13 cellular contexts compared by ENCODE assay signal in the genomic region with DNA sequence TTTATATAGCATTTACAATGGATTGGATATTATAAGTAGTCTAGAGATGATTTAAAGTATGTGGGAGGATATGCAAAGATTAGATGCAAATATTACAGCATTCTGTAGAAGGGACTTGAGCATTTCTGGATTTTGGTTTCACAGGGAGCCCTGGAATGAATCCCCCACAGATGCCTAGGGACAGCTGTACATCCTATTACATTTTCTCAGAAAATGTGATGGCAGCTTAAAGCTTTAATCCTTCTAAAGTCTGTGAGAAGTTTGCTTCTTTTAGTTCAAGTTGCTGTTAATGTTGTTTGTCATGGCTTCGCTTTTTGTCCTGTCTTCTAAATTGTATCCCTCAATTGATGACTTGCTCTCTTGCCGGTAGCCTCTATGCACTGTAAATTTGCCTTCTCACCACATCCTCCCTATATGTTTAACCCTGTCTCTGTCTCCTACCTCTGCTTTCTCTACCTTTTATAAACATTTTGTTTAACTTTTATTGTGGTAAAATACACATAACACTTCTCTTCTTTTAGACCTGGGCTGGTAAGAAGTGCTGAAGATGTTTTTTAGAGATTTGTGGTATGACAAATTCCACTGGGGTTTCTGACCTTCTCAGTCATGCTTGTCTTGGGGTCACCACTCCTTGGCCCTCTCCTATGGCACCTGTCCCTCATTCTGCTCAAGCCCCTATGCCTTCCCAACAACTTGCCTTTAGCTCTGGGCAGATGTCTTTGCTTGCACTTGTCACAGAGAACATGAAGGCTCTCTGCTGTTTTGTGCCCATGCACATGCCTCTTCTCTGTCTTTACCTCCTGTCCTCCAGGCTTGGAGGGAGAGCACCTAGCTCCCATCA. TPM values are rescaled to one million over a fixed set of nuclear protein-coding genes. Genes with fewer than 3 reads are reported as not detected.
A peak's percentile ranks its signal among the peaks of the same experiment; 100 is the strongest.
DNase-seq lines count a peak whose midpoint lies in the region; ATAC-seq, FAIRE-seq and TF ChIP-seq lines count a peak whose summit lies in the region.
"Had no signal": no experiment of that assay in that cellular context is flagged by ENCODE, and none has a peak within 500 bp of the region (broad histone marks: within the 10 kb centered on the region; RNA-seq: fewer than 3 reads in every experiment).

No MANE protein-coding gene starts in this region.

- H3K27ac ChIP-seq in BLaER1 (no peak overlapping the region), KOPT-K1 (ENCODE audit: low read depth, low read length, poor library complexity, severe bottlenecking) (peak overlapping the region; percentile 52), GM12878 (ENCODE audit: control insufficient read depth, insufficient read depth) (no peak overlapping the region), brain microvascular endothelial cell (no peak overlapping the region)

- no peak for TF ChIP-seq CTCF in GM12878 (IDR thresholded peaks at IDR 0.05 in 2 of 3, conservative IDR thresholded peaks at IDR 0.05 in 1 of 3; ENCODE audit: control insufficient read depth in 2 of 3, extremely low read depth in 1 of 3, insufficient read depth in 1 of 3, low read depth in 3 of 3, low read length in 3 of 3)
- TF ChIP-seq CTCF in brain microvascular endothelial cell (IDR thresholded peaks at IDR 0.05; ENCODE audit: low read depth, low read length, missing control alignments): no peak

- ATAC-seq in GM18858 (IDR thresholded peaks at IDR 0.05; ENCODE audit: unreplicated experiment) (peak; percentile 33), GM12878 (peak; percentile 29), HG02870 (IDR thresholded peaks at IDR 0.05; ENCODE audit: unreplicated experiment) (no peak)
- ATAC-seq: esophagus mucosa; stimulated activated memory B cell treated with anti-CD40 and anti-IgM and Interleukin-4, amounts not matched to agents 10 μg/mL and 1 μg/mL and 100 μg/mL, for 72 hours had no signal

- no peak for TF ChIP-seq POLR2A in GM12878 (IDR thresholded peaks at IDR 0.05; ENCODE audit: low read depth, low read length)

- H4K20me1 ChIP-seq in BLaER1 (peaks cover 10% of the 10 kb centered on the region; the same call in 1 of the 2 replicates), GM12878 (ENCODE audit: control insufficient read depth, insufficient read depth) (no peaks in the 10 kb centered on the region; the same call in 1 of the 2 replicates)

- no peak for FAIRE-seq in GM12878 (lab: Jason Lieb, UNC)

- CTCF ChIA-PET in GM12878 (lab: Yijun Ruan, JAX): interaction anchor here (1.4 to 2.7 kb wide), 3 partner anchors 13 to 104 kb away, joined by 4 to 13 read pairs (median 7); no protein-coding TSS in a partner anchor

- H3K9me3 ChIP-seq in BLaER1 (peaks cover 8% of the 10 kb centered on the region; the same call in 1 of the 2 replicates), KOPT-K1 (ENCODE audit: insufficient read depth, low read length, poor library complexity, severe bottlenecking) (no peaks in the 10 kb centered on the region), GM12878 (replicated peaks; ENCODE audit: control insufficient read depth, insufficient read depth, low read length) (no peaks in the 10 kb centered on the region; the same call in 2 of the 3 replicates), HAP-1 (no peaks in the 10 kb centered on the region)

- H3K4me2 ChIP-seq in BLaER1 (peak overlapping the region; percentile 25), GM12878 (ENCODE audit: control insufficient read depth, insufficient read depth) (0 out of 2 replicates have a peak overlapping the region, but pooled peaks have one; percentile 7)

- H3K4me1 ChIP-seq in BLaER1 (peaks cover 19% of the 10 kb centered on the region), GM12878 (ENCODE audit: control insufficient read depth, insufficient read depth, low read length) (peaks cover 14% of the 10 kb centered on the region), HAP-1 (peaks cover 6% of the 10 kb centered on the region)

- no peak overlapping the region for H3K9ac ChIP-seq in BLaER1
- H3K9ac ChIP-seq in GM12878 (ENCODE audit: control insufficient read depth, insufficient read depth, low read length): no peak overlapping the region

- no peak overlapping the region for H3K4me3 ChIP-seq in BLaER1
- no peak overlapping the region for H3K4me3 ChIP-seq in GM12878
- H3K4me3 ChIP-seq in HAP-1: no peak overlapping the region
- no peak overlapping the region for H3K4me3 ChIP-seq in brain microvascular endothelial cell (ENCODE audit: low read depth, low read length)

- H3K79me2 ChIP-seq in GM12878 (ENCODE audit: control insufficient read depth, insufficient read depth, low read length): peaks cover 95% of the 10 kb centered on the region

- H3K27me3 ChIP-seq in BLaER1 (no peaks in the 10 kb centered on the region), GM12878 (replicated peaks in 1 of 2; ENCODE audit: control insufficient read depth in 2 of 2, insufficient read depth in 2 of 2, low read length in 1 of 2) (no peaks in the 10 kb centered on the region), HAP-1 (ENCODE audit: low read depth) (no peaks in the 10 kb centered on the region), brain microvascular endothelial cell (replicated peaks) (no peaks in the 10 kb centered on the region)

- DNase-seq in GM12878 (ENCODE audit: low read depth, low spot score) (no peak), HAP-1 (ENCODE audit: low spot score in 2 of 2) (no peak), brain microvascular endothelial cell (no peak), foreskin melanocyte (no peak)
- DNase-seq: hippocampal formation; NCI-H1105 treated with DMSO at 0.1 percent for 48 hours; stimulated activated CD4-positive, alpha-beta T cell treated with anti-CD3 and anti-CD28 coated beads, Interleukin-2, amount 100 ng/mL, for 24 hours had no signal

- in situ Hi-C loops in GM12878 (cut with MboI) (no loop called here), HAP-1 (cut with MboI; ENCODE audit: low sequenced_read_pairs) (no loop called here), brain microvascular endothelial cell (cut with HindIII; ENCODE audit: low pct_ligation_motif_present, low sequenced_read_pairs) (no loop called here)

- H3K36me3 ChIP-seq in BLaER1: peaks cover 4% of the 10 kb centered on the region
- peaks cover 6% of the 10 kb centered on the region; the same call in 1 of the 2 replicates for H3K36me3 ChIP-seq in KOPT-K1 (ENCODE audit: insufficient read depth, low read length)
- peaks cover 0 to 5% of the 10 kb centered on the region in 2 experiments; a peak in 1 of 4 replicates for H3K36me3 ChIP-seq in GM12878 (ENCODE audit: control insufficient read depth in 2 of 2, insufficient read depth in 2 of 2, low read length in 1 of 2)
- H3K36me3 ChIP-seq in HAP-1 (replicated peaks): no peaks in the 10 kb centered on the region
- H3K36me3 ChIP-seq in brain microvascular endothelial cell (replicated peaks): no peaks in the 10 kb centered on the region

- POLR2A ChIA-PET in GM12878 (lab: Charles Lee): interaction anchor here (1.1 to 1.7 kb wide), 3 partner anchors 16 to 98 kb away, joined by 3 to 9 read pairs (median 4); a partner anchor contains a TSS

- TF ChIP-seq RAD21 in GM12878 (IDR thresholded peaks at IDR 0.05; ENCODE audit: insufficient read depth, low read depth, low read length): no peak

- H2AFZ ChIP-seq in GM12878 (ENCODE audit: control insufficient read depth, low read depth, low read length): no peak overlapping the region

- intact Hi-C loops in GM12878 (cut with micrococcal nuclease; ENCODE audit: unreplicated experiment): no loop called here

- 97% methylated on average over 2 of the region's 2 CpGs for WGBS in GM12878 (ENCODE audit: insufficient coverage, insufficient replicate concordance, low lambda C conversion rate, missing lambda C conversion rate)

- TF ChIP-seq EP300 in GM12878 (IDR thresholded peaks at IDR 0.05; ENCODE audit: borderline replicate concordance in 1 of 2, control insufficient read depth in 1 of 2, low read depth in 2 of 2, low read length in 2 of 2): no peak

- SMC1A ChIA-PET in GM12878 (lab: Charles Lee; ENCODE audit: uncharacterized antibody, unreplicated experiment): interaction anchor here (0.7 to 4.6 kb wide), 6 partner anchors 12 to 193 kb away, joined by 3 to 22 read pairs (median 4); no protein-coding TSS in a partner anchor

- RAD21 ChIA-PET in GM12878 (lab: Charles Lee; ENCODE audit: unreplicated experiment): interaction anchor here (2.2 to 2.3 kb wide), 2 partner anchors 12 to 105 kb away, joined by 8 to 9 read pairs; no protein-coding TSS in a partner anchor

- BruUV-seq in GM12878 (replicated peaks; lab: Mats Ljungman, UMichigan): no TSS peak

TF ChIP-seq in GM12878, 131 proteins besides CTCF, POLR2A, EP300 and RAD21:
- TF ChIP-seq PML (IDR thresholded peaks at IDR 0.05; ENCODE audit: low read length): no peak

RNA-seq across cellular contexts. Expression of a gene that starts 37.9 kb away (rescaled TPM):
- total RNA-seq in GM12878 (2013; cell fraction: nucleolus; rRNA removed): 410 and 418 TPM in 2 replicates
- total RNA-seq in GM12878 (2014; rRNA removed) (38.5 and 56.2 TPM in 2 replicates), GM12878 (2014; rRNA removed; fragmentation: Illumina TruSeq; extraction: Trizol) (54.9 and 62.3 TPM in 2 replicates), GM12878 (2021) (50.8 and 51.1 TPM in 2 replicates)
- polyA plus RNA-seq in GM12878 (2011; ENCODE audit: low read depth): 12.3 TPM
- polyA plus RNA-seq in GM12878 (2011; rRNA removed) (44.7 and 67.7 TPM in 2 replicates), GM12878 (2014; fragmentation: Illumina TruSeq; extraction: Trizol) (26.1 and 34.4 TPM in 2 replicates), GM12878 (2014; fragmentation: Nextera tagmentation; extraction: Ambion mirVana) (1 to 10 TPM; 5.6 to 7.3 TPM), GM12878 (2014; rRNA removed) (17.1 and 21.0 TPM in 2 replicates), GM12878 (2016; fragmentation: Nextera tagmentation; extraction: Ambion mirVana) (10 to 100 TPM; 23.2 to 23.9 TPM)
- polyA plus RNA-seq in GM12878 (2011; cell fraction: cytosol; rRNA removed): 15.1 and 19.2 TPM in 2 replicates
- 33.3 and 34.8 TPM in 2 replicates for polyA plus RNA-seq in GM12878 (2011; cell fraction: nucleus; rRNA removed)
- polyA plus RNA-seq in GM12878 (2012): 22.3 and 26.0 TPM in 2 replicates
- 135 and 161 TPM in 2 replicates for polyA minus RNA-seq in GM12878 (2011; rRNA and poly(A)+ RNA removed)
- 48.5 and 54.1 TPM in 2 replicates for polyA minus RNA-seq in GM12878 (2011; cell fraction: cytosol; rRNA and poly(A)+ RNA removed)
- polyA minus RNA-seq in GM12878 (2011; cell fraction: nucleus; rRNA and poly(A)+ RNA removed): 74.6 and 109 TPM in 2 replicates
